In the genomic region with DNA sequence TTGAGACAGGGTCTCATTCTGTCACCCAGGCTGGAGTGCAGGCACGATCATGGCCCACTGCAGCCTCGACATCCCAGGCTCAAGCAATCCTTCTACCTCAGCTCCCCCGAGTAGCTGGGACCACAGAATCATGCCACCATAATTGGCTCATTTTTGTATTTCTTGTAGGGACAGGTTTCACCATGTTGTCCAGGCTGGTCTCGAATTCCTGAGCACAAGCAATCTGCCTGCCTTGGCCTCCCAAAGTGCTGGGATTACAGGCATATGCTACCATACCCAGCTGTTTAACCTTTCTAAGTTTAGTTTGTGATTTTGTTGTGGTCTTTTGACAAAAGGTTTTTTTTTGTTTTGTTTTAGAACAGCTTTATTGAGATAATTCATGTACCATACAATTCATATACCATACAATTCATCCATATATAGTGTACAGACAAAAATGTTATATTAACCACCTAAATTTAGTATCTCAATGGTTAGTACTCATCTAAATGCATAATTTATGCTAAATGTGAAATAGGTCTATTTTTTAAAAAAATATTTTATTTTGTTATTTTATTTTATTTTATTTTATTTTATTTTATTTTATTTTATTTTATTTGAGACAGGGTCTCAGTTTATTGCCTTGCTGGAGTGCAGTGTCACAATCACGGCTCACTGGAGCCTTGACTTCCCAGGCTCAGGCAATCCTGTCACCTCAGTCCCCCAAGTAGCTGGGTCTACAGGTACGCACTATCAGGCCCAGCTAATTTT, we compare ENCODE assay signal across 17 cellular contexts. TPM values are rescaled to one million over a fixed set of nuclear protein-coding genes. Genes with fewer than 3 reads are reported as not detected.
DNase-seq lines count a peak whose midpoint lies in the region; ATAC-seq, FAIRE-seq and TF ChIP-seq lines count a peak whose summit lies in the region.
"Had no signal": no experiment of that assay in that cellular context is flagged by ENCODE, and none has a peak within 500 bp of the region (broad histone marks: within the 10 kb centered on the region; RNA-seq: fewer than 3 reads in every experiment).

No MANE protein-coding gene starts in this region.

- TF ChIP-seq CTCF in fibroblast of lung (conservative IDR thresholded peaks at IDR 0.05 in 1 of 2, IDR thresholded peaks at IDR 0.05 in 1 of 2; ENCODE audit: low read depth in 1 of 2, low read length in 2 of 2) (no peak), pancreas (IDR thresholded peaks at IDR 0.05) (no peak)

- intact Hi-C loops in left ventricle myocardium superior (cut with micrococcal nuclease) (no loop called here), left cardiac atrium (cut with DNase I) (no loop called here), pancreas (cut with DNase I) (no loop called here), aorta (cut with DNase I) (no loop called here)
- intact Hi-C loops in CD4-positive, alpha-beta memory T cell (cut with micrococcal nuclease), result no loop called here

- no peaks in the 10 kb centered on the region for H3K9me3 Mint-ChIP-seq in CD4-positive, alpha-beta memory T cell
- H3K9me3 Mint-ChIP-seq: activated CD8-positive, alpha-beta T cell treated with anti-CD3 and anti-CD28 coated beads for 36 hours; brain had no signal

- ATAC-seq in left ventricle myocardium superior (peak; percentile 10), left cardiac atrium (no peak), pancreas (peak in 2 of 4 donors; percentile 7 to 14), aorta (ENCODE audit: low FRiP score) (no peak)
- ATAC-seq: activated CD8-positive, alpha-beta T cell treated with anti-CD3 and anti-CD28 coated beads for 36 hours had no signal

- no peak overlapping the region for H3K9ac ChIP-seq in fibroblast of lung (ENCODE audit: insufficient read depth, low read length)

- no peak for DNase-seq in left ventricle myocardium superior
- DNase-seq in left cardiac atrium, result no peak
- DNase-seq in fibroblast of lung (ENCODE audit: low read depth in 2 of 2), result no peak
- no peak for DNase-seq in pancreas
- DNase-seq in aorta, result no peak
- no peak for DNase-seq in NCI-H526 treated with DMSO at 0.1 percent for 48 hours (lab: John Stamatoyannopoulos, UW)
- no peak for DNase-seq in CD4-positive, alpha-beta memory T cell
- DNase-seq in T1000 (lab: John Stamatoyannopoulos, UW), result no peak
- DNase-seq: activated CD8-positive, alpha-beta T cell treated with anti-CD3 and anti-CD28 coated beads for 36 hours; GDM1; Karpas-422; mucosa of descending colon; NCI-H146; ovary; testis had no signal

- POLR2A ChIA-PET in CD4-positive, alpha-beta memory T cell (lab: Charles Lee; ENCODE audit: partially characterized antibody), result interaction anchor here (1.6 kb wide), 1 partner anchor 10 kb away, joined by 4 read pairs; no protein-coding TSS in a partner anchor

- peaks cover 30 to 61% of the 10 kb centered on the region in 2 donors for H3K36me3 Mint-ChIP-seq in CD4-positive, alpha-beta memory T cell

- H3K4me2 ChIP-seq in fibroblast of lung (ENCODE audit: extremely low read depth, insufficient read depth, low read length), result no peak overlapping the region

- CTCF ChIA-PET in CD4-positive, alpha-beta memory T cell (lab: Charles Lee; ENCODE audit: partially characterized antibody), result interaction anchor here (0.6 to 2.5 kb wide), 4 partner anchors 9 to 72 kb away, joined by 3 to 8 read pairs (median 4); no protein-coding TSS in a partner anchor

- H3K79me2 ChIP-seq in fibroblast of lung (ENCODE audit: control insufficient read depth, insufficient read depth, low read length), result peaks cover 9% of the 10 kb centered on the region

- H3K27me3 Mint-ChIP-seq in CD4-positive, alpha-beta memory T cell, result no peaks in the 10 kb centered on the region
- H3K27me3 Mint-ChIP-seq: activated CD8-positive, alpha-beta T cell treated with anti-CD3 and anti-CD28 coated beads for 36 hours; brain had no signal

- H3K9me3 ChIP-seq in fibroblast of lung (ENCODE audit: control insufficient read depth, insufficient read depth, low read depth, low read length) (no peaks in the 10 kb centered on the region), pancreas (no peaks in the 10 kb centered on the region), aorta (ENCODE audit: control insufficient read depth, low read length) (no peaks in the 10 kb centered on the region)
- no peaks in the 10 kb centered on the region for H3K9me3 ChIP-seq in CD4-positive, alpha-beta memory T cell (ENCODE audit: control insufficient read depth in 1 of 2, low read length in 2 of 2)
- H3K9me3 ChIP-seq: mucosa of descending colon, ovary, testis had no signal

- peaks cover 6 to 27% (median 13%) of the 10 kb centered on the region in 4 donors for H3K4me1 Mint-ChIP-seq in CD4-positive, alpha-beta memory T cell

- H3K27ac ChIP-seq in fibroblast of lung (ENCODE audit: insufficient read depth, low read length) (peak overlapping the region; percentile 62), pancreas (peak overlapping the region; percentile 46 to 87 (median 79)), aorta (ENCODE audit: low read depth in 1 of 2, low read length in 2 of 2) (peak overlapping the region; percentile 93 to 96)
- no peak overlapping the region for H3K27ac ChIP-seq in CD4-positive, alpha-beta memory T cell (ENCODE audit: low read depth, low read length)
- H3K27ac ChIP-seq: HL-60, ovary, testis had no signal

- no peak overlapping the region for H3K4me3 ChIP-seq in fibroblast of lung (replicated peaks in 1 of 4; ENCODE audit: control extremely low read depth in 1 of 4, insufficient read depth in 1 of 4, low read depth in 3 of 4, low read length in 4 of 4)
- no peak overlapping the region for H3K4me3 ChIP-seq in pancreas
- no peak overlapping the region for H3K4me3 ChIP-seq in aorta (ENCODE audit: low read length in 2 of 2)
- no peak overlapping the region for H3K4me3 ChIP-seq in CD4-positive, alpha-beta memory T cell (ENCODE audit: low read length in 2 of 2)
- H3K4me3 ChIP-seq: mucosa of descending colon, ovary, testis had no signal

- H3K4me1 ChIP-seq in fibroblast of lung (ENCODE audit: control insufficient read depth, extremely low read depth, insufficient read depth, low read length) (peaks cover 13% of the 10 kb centered on the region), pancreas (peaks cover 0 to 16% (median 15%) of the 10 kb centered on the region in 3 donors), aorta (ENCODE audit: control insufficient read depth in 1 of 2, insufficient read depth in 2 of 2, low read length in 2 of 2) (peaks cover 0 to 7% of the 10 kb centered on the region in 2 donors)
- peaks cover 13% of the 10 kb centered on the region for H3K4me1 ChIP-seq in CD4-positive, alpha-beta memory T cell (ENCODE audit: insufficient read depth, low read length)
- H3K4me1 ChIP-seq: testis had no signal

- 86 to 92% methylated on average over 6 of the region's 6 CpGs for WGBS in pancreas, 2 donors
- 33 to 40% methylated on average over 6 of the region's 6 CpGs for WGBS in aorta, 2 donors

- no peaks in the 10 kb centered on the region for H4K20me1 ChIP-seq in fibroblast of lung (ENCODE audit: control insufficient read depth, extremely low read depth, insufficient read depth, low read length)

- H3K36me3 ChIP-seq in fibroblast of lung (ENCODE audit: control insufficient read depth, insufficient read depth, low read length), result peaks cover 9% of the 10 kb centered on the region
- H3K36me3 ChIP-seq in pancreas, result peaks cover 0 to 25% (median 6%) of the 10 kb centered on the region in 3 donors
- H3K36me3 ChIP-seq in aorta (ENCODE audit: control insufficient read depth in 1 of 2, insufficient read depth in 2 of 2, low read length in 1 of 2), result no peaks in the 10 kb centered on the region
- peaks cover 46% of the 10 kb centered on the region for H3K36me3 ChIP-seq in CD4-positive, alpha-beta memory T cell (ENCODE audit: insufficient read depth, low read length)

- FAIRE-seq in pancreas (lab: Jason Lieb, UNC), result peak; percentile 32

- H3K27me3 ChIP-seq in fibroblast of lung (ENCODE audit: control insufficient read depth, insufficient read depth, low read length) (no peaks in the 10 kb centered on the region), pancreas (no peaks in the 10 kb centered on the region), aorta (ENCODE audit: control insufficient read depth in 1 of 2, insufficient read depth in 2 of 2, low read length in 1 of 2) (no peaks in the 10 kb centered on the region)
- no peaks in the 10 kb centered on the region for H3K27me3 ChIP-seq in CD4-positive, alpha-beta memory T cell (ENCODE audit: insufficient read depth, low read length)
- H3K27me3 ChIP-seq: ovary, testis had no signal

- H3K4me3 Mint-ChIP-seq in CD4-positive, alpha-beta memory T cell, result no peak overlapping the region
- H3K4me3 Mint-ChIP-seq: activated CD8-positive, alpha-beta T cell treated with anti-CD3 and anti-CD28 coated beads for 36 hours had no signal

- no peak overlapping the region for H3K27ac Mint-ChIP-seq in CD4-positive, alpha-beta memory T cell

- no peak overlapping the region for H2AFZ ChIP-seq in fibroblast of lung (ENCODE audit: low read length)

RNA-seq across cellular contexts. Expression of a gene that starts 8.9 kb away (rescaled TPM):
- total RNA-seq in left ventricle myocardium superior, result 33.5 TPM
- total RNA-seq in left cardiac atrium, result 10 to 100 TPM; 33.7 to 42.0 TPM
- total RNA-seq in fibroblast of lung, result 60.9 and 68.8 TPM in 2 replicates
- polyA plus RNA-seq in fibroblast of lung, result 67.6 and 70.5 TPM in 2 replicates
- polyA plus RNA-seq in fibroblast of lung (2012), result 44.6 and 46.6 TPM in 2 replicates
- polyA minus RNA-seq in fibroblast of lung (ENCODE audit: low replicate concordance), result 5.3 and 6.9 TPM in 2 replicates
- total RNA-seq in pancreas, result 10 to 100 TPM in 5 of 6 donors, 1 to 10 TPM in 1; 9.9 to 29.8 (median 12.4) TPM
- polyA plus RNA-seq in pancreas, result 10 to 100 TPM in 1 of 2 donors, 1 to 10 TPM in 1; 6.9 to 17.0 TPM
- 10 to 100 TPM; 51.1 to 56.5 TPM for total RNA-seq in aorta
- 10 to 100 TPM; 27.8 to 28.9 TPM for polyA plus RNA-seq in aorta
- 10 to 100 TPM; 19.7 to 21.0 TPM for total RNA-seq in CD4-positive, alpha-beta memory T cell
- polyA plus RNA-seq in CD4-positive, alpha-beta memory T cell, result 10 to 100 TPM; 27.1 to 44.1 TPM

RNA-seq across cellular contexts. Expression of a gene that starts 19.2 kb away (rescaled TPM):
- total RNA-seq in left ventricle myocardium superior (not detected), left cardiac atrium (not detected), fibroblast of lung (not detected in 2 replicates), pancreas (not detected), aorta (not detected)
- polyA plus RNA-seq in fibroblast of lung (not detected in 2 replicates), pancreas (not detected), aorta (not detected)
- not detected in 2 replicates for polyA plus RNA-seq in fibroblast of lung (2012)
- not detected in 2 replicates for polyA minus RNA-seq in fibroblast of lung (ENCODE audit: low replicate concordance)
- under 1 TPM in 1 of 2 experiments, not detected in 1; 0.47 TPM for total RNA-seq in CD4-positive, alpha-beta memory T cell
- not detected for polyA plus RNA-seq in CD4-positive, alpha-beta memory T cell
- total RNA-seq: activated CD8-positive, alpha-beta T cell treated with anti-CD3 and anti-CD28 coated beads for 36 hours; mucosa of descending colon; ovary had no signal
- polyA plus RNA-seq: ovary had no signal

RNA-seq across cellular contexts. Expression of a gene that starts 50.1 kb away (rescaled TPM):
- total RNA-seq in left ventricle myocardium superior, result 0.45 TPM
- total RNA-seq in left cardiac atrium, result 1 to 10 TPM in 1 of 2 donors, under 1 TPM in 1; 0.53 to 1.2 TPM
- 2.1 and 2.8 TPM in 2 replicates for total RNA-seq in fibroblast of lung
- 0.40 and 1.3 TPM in 2 replicates for polyA plus RNA-seq in fibroblast of lung
- polyA plus RNA-seq in fibroblast of lung (2012), result 0.97 and 3.0 TPM in 2 replicates
- 0.96 and 1.6 TPM in 2 replicates for polyA minus RNA-seq in fibroblast of lung (ENCODE audit: low replicate concordance)
- 10 to 100 TPM in 1 of 6 donors, 1 to 10 TPM in 3, under 1 TPM in 2; 0.55 to 10.9 (median 1.8) TPM for total RNA-seq in pancreas
- 1 to 10 TPM; 5.4 to 7.5 TPM for polyA plus RNA-seq in pancreas
- total RNA-seq in aorta, result 10 to 100 TPM in 1 of 2 donors, 1 to 10 TPM in 1; 8.6 to 16.3 TPM
- 10 to 100 TPM; 10.1 to 27.7 TPM for polyA plus RNA-seq in aorta
- 1 to 10 TPM; 2.1 to 2.8 TPM for total RNA-seq in CD4-positive, alpha-beta memory T cell
- under 1 TPM in 1 of 2 donors, not detected in 1; 0.41 TPM for polyA plus RNA-seq in CD4-positive, alpha-beta memory T cell
